1 cellular context compared by ENCODE assay signal in the genomic region with DNA sequence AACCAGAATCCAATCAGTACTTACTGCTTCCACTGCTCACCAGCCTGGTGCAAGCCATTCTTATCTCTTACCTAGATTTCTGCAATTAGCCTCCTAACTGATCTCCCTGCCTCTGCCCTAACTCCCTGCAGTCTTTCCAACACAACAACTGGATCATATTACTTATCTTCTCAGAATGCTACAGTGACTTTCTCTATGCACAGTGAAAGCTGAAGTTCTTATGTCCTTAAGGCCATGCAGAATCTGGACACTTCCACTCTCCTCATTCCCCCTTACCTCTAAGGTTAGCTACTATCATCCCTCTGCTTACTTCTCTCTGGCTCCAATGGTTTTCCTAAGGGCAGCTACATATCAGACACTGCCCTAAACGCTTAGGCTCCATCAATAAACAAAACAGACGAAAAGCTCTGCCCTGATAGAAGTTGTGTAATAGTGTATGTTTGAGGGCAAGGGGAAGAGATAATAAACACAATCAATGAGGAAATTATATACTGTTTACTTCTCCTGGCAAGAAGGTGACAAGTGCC.
TF ChIP-seq lines count a peak whose summit lies in the region.

No MANE protein-coding gene starts in this region.

TF ChIP-seq in HEK293, 187 proteins besides CTCF, POLR2A, EP300 and RAD21 (continued from another document and continues in another):
- TF ChIP-seq HIC1 (tag by site-specific recombination; IDR thresholded peaks at IDR 0.05): no peak
- TF ChIP-seq ZNF248 (tag by site-specific recombination; IDR thresholded peaks at IDR 0.05): no peak
- TF ChIP-seq HOXD13 (CRISPR knock-in tag; IDR thresholded peaks at IDR 0.05; ENCODE audit: borderline replicate concordance): no peak
- TF ChIP-seq ZNF140 (tag by site-specific recombination; IDR thresholded peaks at IDR 0.05): no peak
- no peak for TF ChIP-seq REPIN1 (tag by site-specific recombination; IDR thresholded peaks at IDR 0.05; ENCODE audit: low read depth)
- no peak for TF ChIP-seq OVOL3 (tag by site-specific recombination; IDR thresholded peaks at IDR 0.05)
- TF ChIP-seq BCL6B (tag by site-specific recombination; IDR thresholded peaks at IDR 0.05): no peak
- TF ChIP-seq ZFP3 (tag by site-specific recombination; IDR thresholded peaks at IDR 0.05; ENCODE audit: low read depth): no peak
- no peak for TF ChIP-seq ZBTB21 (tag by site-specific recombination; IDR thresholded peaks at IDR 0.05)
- peak; percentile 87 for TF ChIP-seq PRDM1 (tag by site-specific recombination; IDR thresholded peaks at IDR 0.05)
- TF ChIP-seq ZNF19 (tag by site-specific recombination; IDR thresholded peaks at IDR 0.05; ENCODE audit: low read depth): no peak
- no peak for TF ChIP-seq ZNF558 (tag by site-specific recombination; IDR thresholded peaks at IDR 0.05)
- no peak for TF ChIP-seq PRDM4 (tag by site-specific recombination; IDR thresholded peaks at IDR 0.05)
- TF ChIP-seq IKZF3 (tag by site-specific recombination; IDR thresholded peaks at IDR 0.05): 0 out of 2 replicates have a peak, but pooled peaks have one; percentile 36
- TF ChIP-seq, protein P1, sequence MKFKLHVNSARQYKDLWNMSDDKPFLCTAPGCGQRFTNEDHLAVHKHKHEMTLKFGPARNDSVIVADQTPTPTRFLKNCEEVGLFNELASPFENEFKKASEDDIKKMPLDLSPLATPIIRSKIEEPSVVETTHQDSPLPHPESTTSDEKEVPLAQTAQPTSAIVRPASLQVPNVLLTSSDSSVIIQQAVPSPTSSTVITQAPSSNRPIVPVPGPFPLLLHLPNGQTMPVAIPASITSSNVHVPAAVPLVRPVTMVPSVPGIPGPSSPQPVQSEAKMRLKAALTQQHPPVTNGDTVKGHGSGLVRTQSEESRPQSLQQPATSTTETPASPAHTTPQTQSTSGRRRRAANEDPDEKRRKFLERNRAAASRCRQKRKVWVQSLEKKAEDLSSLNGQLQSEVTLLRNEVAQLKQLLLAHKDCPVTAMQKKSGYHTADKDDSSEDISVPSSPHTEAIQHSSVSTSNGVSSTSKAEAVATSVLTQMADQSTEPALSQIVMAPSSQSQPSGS (tag by site-specific recombination; IDR thresholded peaks at IDR 0.05; ENCODE audit: low read depth): no peak
- TF ChIP-seq, protein P2, sequence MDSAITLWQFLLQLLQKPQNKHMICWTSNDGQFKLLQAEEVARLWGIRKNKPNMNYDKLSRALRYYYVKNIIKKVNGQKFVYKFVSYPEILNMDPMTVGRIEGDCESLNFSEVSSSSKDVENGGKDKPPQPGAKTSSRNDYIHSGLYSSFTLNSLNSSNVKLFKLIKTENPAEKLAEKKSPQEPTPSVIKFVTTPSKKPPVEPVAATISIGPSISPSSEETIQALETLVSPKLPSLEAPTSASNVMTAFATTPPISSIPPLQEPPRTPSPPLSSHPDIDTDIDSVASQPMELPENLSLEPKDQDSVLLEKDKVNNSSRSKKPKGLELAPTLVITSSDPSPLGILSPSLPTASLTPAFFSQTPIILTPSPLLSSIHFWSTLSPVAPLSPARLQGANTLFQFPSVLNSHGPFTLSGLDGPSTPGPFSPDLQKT (IDR thresholded peaks at IDR 0.05; ENCODE audit: borderline replicate concordance, low read depth, low read length): no peak
- no peak for TF ChIP-seq ZNF274 (IDR thresholded peaks at IDR 0.05; ENCODE audit: low read length)
- no peak for TF ChIP-seq ZNF274 (tag by site-specific recombination; IDR thresholded peaks at IDR 0.05; ENCODE audit: borderline replicate concordance)
- TF ChIP-seq ZEB2 (tag by site-specific recombination; IDR thresholded peaks at IDR 0.05): 0 out of 2 replicates have a peak, but pooled peaks have one; percentile 34
- peak; percentile 25; the same call in 1 of the 2 replicates for TF ChIP-seq ZNF843 (tag by site-specific recombination; IDR thresholded peaks at IDR 0.05)
- 0 out of 2 replicates have a peak, but pooled peaks have one; percentile 23 for TF ChIP-seq ZFP37 (tag by site-specific recombination; IDR thresholded peaks at IDR 0.05)
- no peak for TF ChIP-seq ZNF138 (tag by site-specific recombination; IDR thresholded peaks at IDR 0.05; ENCODE audit: borderline replicate concordance)
- TF ChIP-seq ZNF146 (tag by site-specific recombination; IDR thresholded peaks at IDR 0.05): no peak
- TF ChIP-seq ZNF354C (tag by site-specific recombination; IDR thresholded peaks at IDR 0.05; ENCODE audit: borderline replicate concordance, low read depth): no peak
- TF ChIP-seq ZNF292 (tag by site-specific recombination; IDR thresholded peaks at IDR 0.05; ENCODE audit: borderline replicate concordance, low read depth): no peak
- no peak for TF ChIP-seq ZNF660 (tag by site-specific recombination; IDR thresholded peaks at IDR 0.05)
- no peak for TF ChIP-seq ZNF664 (tag by site-specific recombination; IDR thresholded peaks at IDR 0.05)
- TF ChIP-seq ZBTB17 (tag by site-specific recombination; IDR thresholded peaks at IDR 0.05): peak; percentile 71; the same call in 1 of the 2 replicates
- no peak for TF ChIP-seq ZNF26 (tag by site-specific recombination; IDR thresholded peaks at IDR 0.05)
- no peak for TF ChIP-seq ZNF555 (tag by site-specific recombination; conservative IDR thresholded peaks at IDR 0.05)
- no peak for TF ChIP-seq ZNF560 (tag by site-specific recombination; IDR thresholded peaks at IDR 0.05; ENCODE audit: borderline replicate concordance)
- TF ChIP-seq BCL11A (tag by site-specific recombination; IDR thresholded peaks at IDR 0.05; ENCODE audit: low read depth): no peak
- TF ChIP-seq ZSCAN16 (tag by site-specific recombination; IDR thresholded peaks at IDR 0.05): no peak
- TF ChIP-seq TRIM28 (IDR thresholded peaks at IDR 0.05; ENCODE audit: borderline replicate concordance, low read length): peak; percentile 92
- no peak for TF ChIP-seq ZNF571 (tag by site-specific recombination; IDR thresholded peaks at IDR 0.05)
- no peak for TF ChIP-seq ZNF792 (tag by site-specific recombination; IDR thresholded peaks at IDR 0.05)
- TF ChIP-seq, protein P3, sequence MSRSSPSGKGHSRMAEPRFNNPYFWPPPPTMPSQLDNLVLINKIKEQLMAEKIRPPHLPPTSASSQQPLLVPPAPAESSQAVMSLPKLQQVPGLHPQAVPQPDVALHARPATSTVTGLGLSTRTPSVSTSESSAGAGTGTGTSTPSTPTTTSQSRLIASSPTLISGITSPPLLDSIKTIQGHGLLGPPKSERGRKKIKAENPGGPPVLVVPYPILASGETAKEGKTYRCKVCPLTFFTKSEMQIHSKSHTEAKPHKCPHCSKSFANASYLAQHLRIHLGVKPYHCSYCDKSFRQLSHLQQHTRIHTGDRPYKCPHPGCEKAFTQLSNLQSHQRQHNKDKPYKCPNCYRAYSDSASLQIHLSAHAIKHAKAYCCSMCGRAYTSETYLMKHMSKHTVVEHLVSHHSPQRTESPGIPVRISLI (tag by site-specific recombination; IDR thresholded peaks at IDR 0.05): no peak
- TF ChIP-seq SP3 (tag by site-specific recombination; IDR thresholded peaks at IDR 0.05): no peak
- TF ChIP-seq, protein P4, sequence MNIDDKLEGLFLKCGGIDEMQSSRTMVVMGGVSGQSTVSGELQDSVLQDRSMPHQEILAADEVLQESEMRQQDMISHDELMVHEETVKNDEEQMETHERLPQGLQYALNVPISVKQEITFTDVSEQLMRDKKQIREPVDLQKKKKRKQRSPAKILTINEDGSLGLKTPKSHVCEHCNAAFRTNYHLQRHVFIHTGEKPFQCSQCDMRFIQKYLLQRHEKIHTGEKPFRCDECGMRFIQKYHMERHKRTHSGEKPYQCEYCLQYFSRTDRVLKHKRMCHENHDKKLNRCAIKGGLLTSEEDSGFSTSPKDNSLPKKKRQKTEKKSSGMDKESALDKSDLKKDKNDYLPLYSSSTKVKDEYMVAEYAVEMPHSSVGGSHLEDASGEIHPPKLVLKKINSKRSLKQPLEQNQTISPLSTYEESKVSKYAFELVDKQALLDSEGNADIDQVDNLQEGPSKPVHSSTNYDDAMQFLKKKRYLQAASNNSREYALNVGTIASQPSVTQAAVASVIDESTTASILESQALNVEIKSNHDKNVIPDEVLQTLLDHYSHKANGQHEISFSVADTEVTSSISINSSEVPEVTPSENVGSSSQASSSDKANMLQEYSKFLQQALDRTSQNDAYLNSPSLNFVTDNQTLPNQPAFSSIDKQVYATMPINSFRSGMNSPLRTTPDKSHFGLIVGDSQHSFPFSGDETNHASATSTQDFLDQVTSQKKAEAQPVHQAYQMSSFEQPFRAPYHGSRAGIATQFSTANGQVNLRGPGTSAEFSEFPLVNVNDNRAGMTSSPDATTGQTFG (tag by site-specific recombination; IDR thresholded peaks at IDR 0.05; ENCODE audit: borderline replicate concordance): no peak
- TF ChIP-seq REST (tag by site-specific recombination; IDR thresholded peaks at IDR 0.05): 0 out of 2 replicates have a peak, but pooled peaks have one; percentile 10
- TF ChIP-seq YY1 (tag by site-specific recombination; IDR thresholded peaks at IDR 0.05): no peak
- no peak for TF ChIP-seq ZFP41 (tag by site-specific recombination; IDR thresholded peaks at IDR 0.05; ENCODE audit: borderline replicate concordance)
